8 cellular contexts compared by ENCODE assay signal in genomic region chr3:46359748-46360509, GRCh38. TPM values are rescaled to one million over a fixed set of nuclear protein-coding genes. Genes with fewer than 3 reads are reported as not detected.
A peak's percentile ranks its signal among the peaks of the same experiment; 100 is the strongest.
DNase-seq lines count a peak whose midpoint lies in the region; ATAC-seq and TF ChIP-seq lines count a peak whose summit lies in the region.

No MANE protein-coding gene starts in this region.

- no peak overlapping the region for H3K27ac ChIP-seq in upper lobe of right lung

- no peaks in the 10 kb centered on the region for H3K27me3 ChIP-seq in GM06990 (replicated peaks; ENCODE audit: control insufficient read depth, insufficient read depth, low read length)
- H3K27me3 ChIP-seq in upper lobe of right lung = no peaks in the 10 kb centered on the region

- no peaks in the 10 kb centered on the region for H3K9me3 ChIP-seq in upper lobe of right lung

- intact Hi-C loops in upper lobe of right lung (cut with DNase I) = no loop called here

- peaks cover 17% of the 10 kb centered on the region for H3K4me1 ChIP-seq in upper lobe of right lung

- TF ChIP-seq CTCF in GM06990 (IDR thresholded peaks at IDR 0.05; ENCODE audit: insufficient read depth, low read length, poor library complexity, severe bottlenecking) (no peak), upper lobe of right lung (IDR thresholded peaks at IDR 0.05) (no peak)

- H3K4me3 ChIP-seq in GM06990 (replicated peaks; ENCODE audit: low read depth, low read length) = no peak overlapping the region
- H3K4me3 ChIP-seq in upper lobe of right lung = no peak overlapping the region

- ATAC-seq in HG02588 (IDR thresholded peaks at IDR 0.05; ENCODE audit: unreplicated experiment) (peak; percentile 62), HG03097 (IDR thresholded peaks at IDR 0.05; ENCODE audit: low FRiP score, unreplicated experiment) (no peak), upper lobe of right lung (no peak)

- H3K36me3 ChIP-seq in GM06990 (ENCODE audit: control insufficient read depth, insufficient read depth, low read length) (no peaks in the 10 kb centered on the region), upper lobe of right lung (no peaks in the 10 kb centered on the region)

- DNase-seq in GM06990 (ENCODE audit: extremely low read depth, insufficient read length) = peak; percentile 37
- peak; percentile 22 for DNase-seq in NCI-H774 (lab: John Stamatoyannopoulos, UW)
- DNase-seq in glomerular visceral epithelial cell (ENCODE audit: extremely low spot score) = peak; percentile 4
- DNase-seq in NCI-H82 treated with DMSO at 0.1 percent for 48 hours (lab: John Stamatoyannopoulos, UW; ENCODE audit: unreplicated experiment) = no peak
- DNase-seq in mucosa of gallbladder (ENCODE audit: low spot score) = no peak
- DNase-seq in upper lobe of right lung = no peak

RNA-seq across cellular contexts. Expression of gene CCR2, which starts 6.0 kb away (rescaled TPM):
- total RNA-seq in mucosa of gallbladder = 4.1 TPM
- 17.8 TPM for total RNA-seq in upper lobe of right lung

RNA-seq across cellular contexts. Expression of gene CCR5, which starts 10.8 kb away (rescaled TPM):
- total RNA-seq in mucosa of gallbladder (3.9 TPM), upper lobe of right lung (8.7 TPM)

RNA-seq across cellular contexts. Expression of gene CCRL2, which starts 47.1 kb away (rescaled TPM):
- total RNA-seq in mucosa of gallbladder = 9.1 TPM
- 28.5 TPM for total RNA-seq in upper lobe of right lung

Comparison
In these comparisons a context has a peak if more than half of its experiments do, and no peak if none do; other contexts are left out.
1. DNase-seq: peak in GM06990 (single experiment), NCI-H774 (single experiment) and glomerular visceral epithelial cell (single experiment); none in NCI-H82 treated with DMSO at 0.1 percent for 48 hours (single experiment), mucosa of gallbladder (single experiment) and upper lobe of right lung (single experiment).